Comparison of ENCODE assay signal across 34 cellular contexts in genomic region chr16:52460652-52461172, GRCh38.
"Had no signal": no experiment of that assay in that cellular context is flagged by ENCODE, and none has a peak within 500 bp of the region (broad histone marks: within the 10 kb centered on the region; RNA-seq: fewer than 3 reads in every experiment).

No MANE protein-coding gene starts in this region.

- H3K27ac Mint-ChIP-seq: activated naive CD4-positive, alpha-beta T cell treated with anti-CD3 and anti-CD28 coated beads, Interleukin-2, amount 10 ng/mL, durations not matched to agents 7 days and 5 days; activated naive CD8-positive, alpha-beta T cell treated with anti-CD3 and anti-CD28 coated beads, Interleukin-2, amount 10 ng/mL, durations not matched to agents 7 days and 5 days; dendritic cell treated with granulocyte-macrophage colony-stimulating factor and Interleukin-4, amounts not matched to agents 40 ng/mL and 50 ng/mL, for 4 days; nephron; stimulated activated memory B cell treated with anti-CD40 and anti-IgM and Interleukin-4, amounts not matched to agents 10 μg/mL and 1 μg/mL and 100 μg/mL, for 72 hours; stimulated activated naive CD8-positive, alpha-beta T cell treated with anti-CD3 and anti-CD28 coated beads, Interleukin-15, amount 100 ng/mL, for 72 hours; T-helper 1 cell treated with Interleukin-12 subunit alpha and Interleukin-12 subunit beta and Interleukin-4 antibody, amounts not matched to agents 30 μg/mL and 1 μg/mL, for 36 hours; type B pancreatic cell had no signal

- ATAC-seq: psoas muscle; stimulated activated memory B cell treated with anti-CD40 and anti-IgM and Interleukin-4, amounts not matched to agents 10 μg/mL and 1 μg/mL and 100 μg/mL, for 72 hours; stimulated activated naive CD8-positive, alpha-beta T cell treated with anti-CD3 and anti-CD28 coated beads, Interleukin-15, amount 100 ng/mL, for 72 hours had no signal

- H3K4me3 ChIP-seq: left ventricle myocardium inferior, lung, ovary, psoas muscle, sigmoid colon, vagina had no signal

- DNase-seq: activated CD4-positive, alpha-beta T cell treated with anti-CD3 and anti-CD28 coated beads for 4 hours; activated CD4-positive, alpha-beta T cell treated with anti-CD3 and anti-CD28 coated beads, Interleukin-2, amount 50 U/mL, for 4 hours; activated CD8-positive, alpha-beta memory T cell treated with anti-CD3 and anti-CD28 coated beads for 24 hours; activated gamma-delta T cell; activated naive CD4-positive, alpha-beta T cell treated with anti-CD3 and anti-CD28 coated beads, Interleukin-2, amount 10 ng/mL, durations not matched to agents 7 days and 5 days; activated naive CD8-positive, alpha-beta T cell treated with anti-CD3 and anti-CD28 coated beads, Interleukin-2, amount 10 ng/mL, durations not matched to agents 7 days and 5 days; activated T-cell treated with anti-CD3 and anti-CD28 coated beads, Interleukin-2, amount 50 U/mL, for 1 hour; amniotic stem cell; caudate nucleus; islet precursor cell; left ventricle myocardium inferior; mesendoderm; ovary; psoas muscle; sigmoid colon; small intestine; stimulated activated CD4-positive, alpha-beta T cell treated with anti-CD3 and anti-CD28 coated beads, Interleukin-4, amount 100 ng/mL, for 4 hours; stimulated activated CD8-positive, alpha-beta memory T cell treated with anti-CD3 and anti-CD28 coated beads, Interleukin-4, amount 100 ng/mL, for 48 hours; stimulated activated naive CD8-positive, alpha-beta T cell treated with anti-CD3 and anti-CD28 coated beads, Interleukin-15, amount 100 ng/mL, for 72 hours; substantia nigra; T-helper 9 cell had no signal

- FAIRE-seq: astrocyte, endometrium, frontal cortex, small intestine, TTC549 had no signal

- H3K9me3 ChIP-seq: left ventricle myocardium inferior, ovary, psoas muscle, sigmoid colon, vagina had no signal

- H3K27ac ChIP-seq: epithelial cell of prostate, left ventricle myocardium inferior, ovary, psoas muscle, sigmoid colon, vagina, VCaP had no signal

- H3K36me3 Mint-ChIP-seq: activated naive CD4-positive, alpha-beta T cell treated with anti-CD3 and anti-CD28 coated beads, Interleukin-2, amount 10 ng/mL, durations not matched to agents 7 days and 5 days; activated naive CD8-positive, alpha-beta T cell treated with anti-CD3 and anti-CD28 coated beads, Interleukin-2, amount 10 ng/mL, durations not matched to agents 7 days and 5 days; stimulated activated memory B cell treated with anti-CD40 and anti-IgM and Interleukin-4, amounts not matched to agents 10 μg/mL and 1 μg/mL and 100 μg/mL, for 72 hours had no signal

- H3K27me3 ChIP-seq: ovary, sigmoid colon, vagina had no signal

- H3K27me3 Mint-ChIP-seq: activated naive CD4-positive, alpha-beta T cell treated with anti-CD3 and anti-CD28 coated beads, Interleukin-2, amount 10 ng/mL, durations not matched to agents 7 days and 5 days; activated naive CD8-positive, alpha-beta T cell treated with anti-CD3 and anti-CD28 coated beads, Interleukin-2, amount 10 ng/mL, durations not matched to agents 7 days and 5 days; dendritic cell treated with granulocyte-macrophage colony-stimulating factor and Interleukin-4, amounts not matched to agents 40 ng/mL and 50 ng/mL, for 4 days; stimulated activated memory B cell treated with anti-CD40 and anti-IgM and Interleukin-4, amounts not matched to agents 10 μg/mL and 1 μg/mL and 100 μg/mL, for 72 hours; stimulated activated naive CD8-positive, alpha-beta T cell treated with anti-CD3 and anti-CD28 coated beads, Interleukin-15, amount 100 ng/mL, for 72 hours had no signal

- H3K4me3 Mint-ChIP-seq: activated naive CD4-positive, alpha-beta T cell treated with anti-CD3 and anti-CD28 coated beads, Interleukin-2, amount 10 ng/mL, durations not matched to agents 7 days and 5 days; activated naive CD8-positive, alpha-beta T cell treated with anti-CD3 and anti-CD28 coated beads, Interleukin-2, amount 10 ng/mL, durations not matched to agents 7 days and 5 days; dendritic cell treated with granulocyte-macrophage colony-stimulating factor and Interleukin-4, amounts not matched to agents 40 ng/mL and 50 ng/mL, for 4 days; nephron; stimulated activated memory B cell treated with anti-CD40 and anti-IgM and Interleukin-4, amounts not matched to agents 10 μg/mL and 1 μg/mL and 100 μg/mL, for 72 hours; stimulated activated naive CD8-positive, alpha-beta T cell treated with anti-CD3 and anti-CD28 coated beads, Interleukin-15, amount 100 ng/mL, for 72 hours; T-helper 1 cell treated with Interleukin-12 subunit alpha and Interleukin-12 subunit beta and Interleukin-4 antibody, amounts not matched to agents 30 μg/mL and 1 μg/mL, for 36 hours; type B pancreatic cell had no signal

- H3K9me3 Mint-ChIP-seq: activated naive CD4-positive, alpha-beta T cell treated with anti-CD3 and anti-CD28 coated beads, Interleukin-2, amount 10 ng/mL, durations not matched to agents 7 days and 5 days; activated naive CD8-positive, alpha-beta T cell treated with anti-CD3 and anti-CD28 coated beads, Interleukin-2, amount 10 ng/mL, durations not matched to agents 7 days and 5 days; dendritic cell treated with granulocyte-macrophage colony-stimulating factor and Interleukin-4, amounts not matched to agents 40 ng/mL and 50 ng/mL, for 4 days; nephron; stimulated activated memory B cell treated with anti-CD40 and anti-IgM and Interleukin-4, amounts not matched to agents 10 μg/mL and 1 μg/mL and 100 μg/mL, for 72 hours; T-helper 1 cell treated with Interleukin-12 subunit alpha and Interleukin-12 subunit beta and Interleukin-4 antibody, amounts not matched to agents 30 μg/mL and 1 μg/mL, for 36 hours; type B pancreatic cell had no signal

- H3K4me1 Mint-ChIP-seq: activated naive CD4-positive, alpha-beta T cell treated with anti-CD3 and anti-CD28 coated beads, Interleukin-2, amount 10 ng/mL, durations not matched to agents 7 days and 5 days; activated naive CD8-positive, alpha-beta T cell treated with anti-CD3 and anti-CD28 coated beads, Interleukin-2, amount 10 ng/mL, durations not matched to agents 7 days and 5 days; stimulated activated memory B cell treated with anti-CD40 and anti-IgM and Interleukin-4, amounts not matched to agents 10 μg/mL and 1 μg/mL and 100 μg/mL, for 72 hours; stimulated activated naive CD8-positive, alpha-beta T cell treated with anti-CD3 and anti-CD28 coated beads, Interleukin-15, amount 100 ng/mL, for 72 hours had no signal

- H3K36me3 ChIP-seq: left ventricle myocardium inferior, ovary, sigmoid colon, vagina had no signal

- H3K4me1 ChIP-seq: left ventricle myocardium inferior, psoas muscle, sigmoid colon, vagina had no signal
